In the genomic region with DNA sequence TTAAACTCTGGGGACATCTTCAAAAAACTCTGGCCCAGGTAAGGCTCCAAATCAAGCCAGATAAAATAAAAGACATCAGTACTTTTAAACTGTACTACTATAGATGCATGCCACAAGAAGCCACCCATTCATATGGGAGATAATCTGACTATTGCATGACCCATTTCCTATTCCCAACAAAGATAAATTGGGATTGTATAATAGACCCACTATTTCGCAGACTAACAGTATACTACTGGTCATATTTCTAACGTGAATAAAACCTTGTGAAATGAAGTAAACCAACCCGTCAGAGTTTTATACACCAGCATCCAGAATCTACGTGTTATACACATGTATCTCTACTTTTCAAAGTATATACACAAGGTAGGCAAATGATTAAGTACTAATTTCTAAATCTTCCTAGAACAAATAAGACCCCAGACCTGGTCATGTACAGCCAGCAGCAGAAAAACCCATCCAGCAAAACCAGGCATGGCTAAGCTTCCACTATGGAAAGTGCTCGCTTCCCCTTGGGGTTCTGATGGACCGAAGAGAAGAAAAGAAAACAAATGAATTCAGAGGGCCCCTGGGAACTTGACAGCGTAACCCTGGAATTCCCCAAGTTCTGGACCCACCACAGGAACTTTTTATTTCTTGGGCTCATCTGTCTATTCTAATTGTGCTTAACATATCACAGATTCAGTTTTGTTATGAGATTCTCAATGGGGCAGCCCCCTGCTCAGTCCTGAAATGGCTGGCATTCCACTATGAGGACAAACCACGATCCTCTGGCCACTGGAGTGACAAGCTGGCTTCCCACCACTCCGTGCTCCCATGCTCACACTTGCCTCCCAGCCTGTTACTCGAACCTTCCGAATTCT, we compare ENCODE assay signal across 16 cellular contexts.
A peak's percentile ranks its signal among the peaks of the same experiment; 100 is the strongest.
DNase-seq lines count a peak whose midpoint lies in the region; ATAC-seq and TF ChIP-seq lines count a peak whose summit lies in the region.
"Had no signal": no experiment of that assay in that cellular context is flagged by ENCODE, and none has a peak within 500 bp of the region (broad histone marks: within the 10 kb centered on the region; RNA-seq: fewer than 3 reads in every experiment).

No MANE protein-coding gene starts in this region.

- peak overlapping the region; percentile 49 for H3K4me3 ChIP-seq in GM12865 (ENCODE audit: low read depth, low read length)
- H3K4me3 ChIP-seq: K562, testis had no signal

- ATAC-seq in GM21786 (IDR thresholded peaks at IDR 0.05; ENCODE audit: unreplicated experiment) (peak; percentile 25), memory B cell (ENCODE audit: low read depth) (peak; percentile 52)
- ATAC-seq: K562; left colon; naive thymus-derived CD8-positive, alpha-beta T cell had no signal

- no peaks in the 10 kb centered on the region for H3K9me3 Mint-ChIP-seq in memory B cell
- H3K9me3 Mint-ChIP-seq: activated B cell treated with CpG ODN at 0.5 μM for 24 hours; naive thymus-derived CD8-positive, alpha-beta T cell had no signal

- peaks cover 3% of the 10 kb centered on the region for H3K27me3 Mint-ChIP-seq in memory B cell

- H3K27ac Mint-ChIP-seq in memory B cell, result no peak overlapping the region
- H3K27ac Mint-ChIP-seq: activated B cell treated with CpG ODN at 0.5 μM for 24 hours; naive thymus-derived CD8-positive, alpha-beta T cell had no signal

- no peaks in the 10 kb centered on the region for H3K36me3 Mint-ChIP-seq in memory B cell
- H3K36me3 Mint-ChIP-seq: naive thymus-derived CD8-positive, alpha-beta T cell had no signal

- in situ Hi-C loops in SK-MEL-5 (cut with HindIII; ENCODE audit: low pct_unique_long_range_greater_than_20kb, low sequenced_read_pairs), result no loop called here

- peak; percentile 87 for DNase-seq in GM12865 (ENCODE audit: low read depth)
- peak; percentile 42 for DNase-seq in SK-MEL-5 (ENCODE audit: low read depth, low spot score)
- DNase-seq in memory B cell (ENCODE audit: low spot score in 2 of 2), result no peak
- no peak for DNase-seq in H4 (ENCODE audit: low spot score)
- no peak for DNase-seq in dedifferentiated amniotic fluid mesenchymal stem cell (ENCODE audit: extremely low spot score)
- no peak for DNase-seq in NCI-H748 treated with DMSO at 0.1 percent for 48 hours (lab: John Stamatoyannopoulos, UW)
- DNase-seq in RPMI8226, result no peak
- DNase-seq: activated B cell treated with CpG ODN at 0.5 μM for 24 hours; activated CD8-positive, alpha-beta memory T cell treated with anti-CD3 and anti-CD28 coated beads, Interleukin-2, amount 50 U/mL, for 4 hours; left colon; naive thymus-derived CD8-positive, alpha-beta T cell; NCI-H1417 treated with DMSO at 0.1 percent for 48 hours; NCI-H446; testis had no signal

- H3K4me1 Mint-ChIP-seq in memory B cell, result peaks cover 27% of the 10 kb centered on the region

- H3K4me3 Mint-ChIP-seq in memory B cell, result peak overlapping the region; percentile 78
- H3K4me3 Mint-ChIP-seq: activated B cell treated with CpG ODN at 0.5 μM for 24 hours; naive thymus-derived CD8-positive, alpha-beta T cell had no signal

- TF ChIP-seq CTCF in GM12865 (IDR thresholded peaks at IDR 0.05; ENCODE audit: insufficient read depth, low read depth, low read length, missing control alignments), result no peak

Comparison
In these comparisons a context has a peak if more than half of its experiments do, and no peak if none do; other contexts are left out.
1. DNase-seq: peak in GM12865 (single experiment) and SK-MEL-5 (single experiment); none in memory B cell (0 of 2), H4 (single experiment), dedifferentiated amniotic fluid mesenchymal stem cell (single experiment), NCI-H748 treated with DMSO at 0.1 percent for 48 hours (single experiment) and RPMI8226 (single experiment).